Comparison of ENCODE assay signal across 12 cellular contexts in genomic region chr13:112741185-112741755, GRCh38. TPM values are rescaled to one million over a fixed set of nuclear protein-coding genes. Genes with fewer than 3 reads are reported as not detected.
DNase-seq lines count a peak whose midpoint lies in the region; ATAC-seq and TF ChIP-seq lines count a peak whose summit lies in the region.
"Had no signal": no experiment of that assay in that cellular context is flagged by ENCODE, and none has a peak within 500 bp of the region (broad histone marks: within the 10 kb centered on the region; RNA-seq: fewer than 3 reads in every experiment).

No MANE protein-coding gene starts in this region.

- H3K14ac ChIP-seq in neuronal stem cell (ENCODE audit: low read length): peak overlapping the region; percentile 42

- H3K36me3 Mint-ChIP-seq in activated naive CD8-positive, alpha-beta T cell treated with anti-CD3 and anti-CD28 coated beads, Interleukin-2, amount 50 U/mL, for 24 hours (ENCODE audit: low read depth): no peaks in the 10 kb centered on the region
- no peaks in the 10 kb centered on the region for H3K36me3 Mint-ChIP-seq in activated naive CD8-positive, alpha-beta T cell treated with anti-CD3 and anti-CD28 coated beads for 36 hours
- H3K36me3 Mint-ChIP-seq in naive thymus-derived CD8-positive, alpha-beta T cell: no peaks in the 10 kb centered on the region
- H3K36me3 Mint-ChIP-seq: natural killer cell had no signal

- H2BK15ac ChIP-seq in neuronal stem cell (ENCODE audit: low read length): peak overlapping the region; percentile 18

- H3K4me1 Mint-ChIP-seq in activated naive CD8-positive, alpha-beta T cell treated with anti-CD3 and anti-CD28 coated beads, Interleukin-2, amount 50 U/mL, for 24 hours: no peaks in the 10 kb centered on the region
- H3K4me1 Mint-ChIP-seq in activated naive CD8-positive, alpha-beta T cell treated with anti-CD3 and anti-CD28 coated beads for 36 hours: no peaks in the 10 kb centered on the region
- H3K4me1 Mint-ChIP-seq in naive thymus-derived CD8-positive, alpha-beta T cell: peaks cover 9 to 30% (median 17%) of the 10 kb centered on the region in 4 donors

- H2BK5ac ChIP-seq in neuronal stem cell (ENCODE audit: low read length): no peak overlapping the region

- no peak overlapping the region for H3K4ac ChIP-seq in neuronal stem cell (ENCODE audit: low read length)

- no peak overlapping the region for H2BK12ac ChIP-seq in neuronal stem cell (ENCODE audit: low read length)

- no peak overlapping the region for H3K23ac ChIP-seq in neuronal stem cell (ENCODE audit: low read depth, low read length, poor library complexity)

- no peaks in the 10 kb centered on the region for H3K27me3 ChIP-seq in neuronal stem cell (ENCODE audit: control insufficient read depth in 3 of 3, insufficient read depth in 3 of 3, low read depth in 1 of 3, low read length in 3 of 3)

- H3K4me1 ChIP-seq in neuronal stem cell (ENCODE audit: control insufficient read depth in 2 of 2, insufficient read depth in 1 of 2, low read depth in 1 of 2, low read length in 2 of 2): peaks cover 0 to 16% of the 10 kb centered on the region in 2 donors
- no peaks in the 10 kb centered on the region for H3K4me1 ChIP-seq in urinary bladder (ENCODE audit: insufficient read depth)

- peak; percentile 14 for ATAC-seq in activated naive CD8-positive, alpha-beta T cell treated with anti-CD3 and anti-CD28 coated beads, Interleukin-2, amount 50 U/mL, for 24 hours
- no peak for ATAC-seq in naive thymus-derived CD8-positive, alpha-beta T cell
- ATAC-seq: natural killer cell had no signal

- no peak overlapping the region for H2BK120ac ChIP-seq in neuronal stem cell (ENCODE audit: low read depth, low read length)

- H3K79me1 ChIP-seq in neuronal stem cell (ENCODE audit: low read depth, low read length): peaks cover 10% of the 10 kb centered on the region

- TF ChIP-seq CTCF in fibroblast of mammary gland (conservative IDR thresholded peaks at IDR 0.05; ENCODE audit: control insufficient read depth, insufficient read depth, low read depth, low read length): no peak

- H4K8ac ChIP-seq in neuronal stem cell (ENCODE audit: low read depth, low read length): no peak overlapping the region

- no peaks in the 10 kb centered on the region for H3K27me3 Mint-ChIP-seq in activated naive CD8-positive, alpha-beta T cell treated with anti-CD3 and anti-CD28 coated beads, Interleukin-2, amount 50 U/mL, for 24 hours
- H3K27me3 Mint-ChIP-seq in activated naive CD8-positive, alpha-beta T cell treated with anti-CD3 and anti-CD28 coated beads for 36 hours: no peaks in the 10 kb centered on the region
- H3K27me3 Mint-ChIP-seq in naive thymus-derived CD8-positive, alpha-beta T cell: no peaks in the 10 kb centered on the region

- H3K27ac ChIP-seq in neuronal stem cell (replicated peaks; ENCODE audit: low read length) (no peak overlapping the region), urinary bladder (ENCODE audit: low read depth) (peak overlapping the region; percentile 92)
- H3K27ac ChIP-seq: 22Rv1, WERI-Rb-1 had no signal

- POLR2A ChIA-PET in naive thymus-derived CD8-positive, alpha-beta T cell (lab: Charles Lee): no interaction called here

- peak overlapping the region; percentile 17 for H3K4me3 ChIP-seq in fibroblast of mammary gland (ENCODE audit: control insufficient read depth, low read depth, low read length)
- no peak overlapping the region for H3K4me3 ChIP-seq in neuronal stem cell (ENCODE audit: low read length in 2 of 2)
- no peak overlapping the region for H3K4me3 ChIP-seq in urinary bladder (ENCODE audit: low read depth, low read length)

- H3K36me3 ChIP-seq in neuronal stem cell (replicated peaks in 1 of 2; ENCODE audit: control insufficient read depth in 2 of 2, insufficient read depth in 2 of 2, low read length in 2 of 2): no peaks in the 10 kb centered on the region
- no peaks in the 10 kb centered on the region for H3K36me3 ChIP-seq in urinary bladder (ENCODE audit: insufficient read depth)
- H3K36me3 ChIP-seq: WERI-Rb-1 had no signal

- no peaks in the 10 kb centered on the region for H3K9me3 ChIP-seq in neuronal stem cell (replicated peaks in 1 of 2; ENCODE audit: control insufficient read depth in 2 of 2, insufficient read depth in 1 of 2, low read depth in 1 of 2, low read length in 2 of 2)

- H2AFZ ChIP-seq in neuronal stem cell (ENCODE audit: low read length): no peak overlapping the region

- no peak overlapping the region for H4K91ac ChIP-seq in neuronal stem cell (ENCODE audit: low read depth, low read length, poor library complexity)

- no peak overlapping the region for H3K9ac ChIP-seq in neuronal stem cell (ENCODE audit: low read depth, low read length, poor library complexity)

- H3K4me2 ChIP-seq in neuronal stem cell (ENCODE audit: insufficient read depth, low read length, poor library complexity, severe bottlenecking): no peak overlapping the region

- no CpG with 5 or more reads among the region's 15 CpGs for WGBS in neuronal stem cell (ENCODE audit: extremely low coverage in 2 of 2, insufficient read length in 2 of 2, insufficient replicate concordance in 1 of 2), 2 donors
- 76% methylated on average over 15 of the region's 15 CpGs for WGBS in urinary bladder

- H3K4me3 Mint-ChIP-seq in activated naive CD8-positive, alpha-beta T cell treated with anti-CD3 and anti-CD28 coated beads, Interleukin-2, amount 50 U/mL, for 24 hours: no peak overlapping the region
- H3K4me3 Mint-ChIP-seq in activated naive CD8-positive, alpha-beta T cell treated with anti-CD3 and anti-CD28 coated beads for 36 hours: no peak overlapping the region
- H3K4me3 Mint-ChIP-seq in naive thymus-derived CD8-positive, alpha-beta T cell: no peak overlapping the region
- H3K4me3 Mint-ChIP-seq: natural killer cell had no signal

- no peak overlapping the region for H3K27ac Mint-ChIP-seq in activated naive CD8-positive, alpha-beta T cell treated with anti-CD3 and anti-CD28 coated beads, Interleukin-2, amount 50 U/mL, for 24 hours
- H3K27ac Mint-ChIP-seq in activated naive CD8-positive, alpha-beta T cell treated with anti-CD3 and anti-CD28 coated beads for 36 hours: no peak overlapping the region
- peak overlapping the region in 1 of 10 donors; percentile 67 for H3K27ac Mint-ChIP-seq in naive thymus-derived CD8-positive, alpha-beta T cell
- H3K27ac Mint-ChIP-seq: natural killer cell had no signal

- peak overlapping the region; percentile 33 for H2AK5ac ChIP-seq in neuronal stem cell (ENCODE audit: low read depth, low read length)

- no peaks in the 10 kb centered on the region for H3K9me3 Mint-ChIP-seq in activated naive CD8-positive, alpha-beta T cell treated with anti-CD3 and anti-CD28 coated beads, Interleukin-2, amount 50 U/mL, for 24 hours
- no peaks in the 10 kb centered on the region for H3K9me3 Mint-ChIP-seq in activated naive CD8-positive, alpha-beta T cell treated with anti-CD3 and anti-CD28 coated beads for 36 hours
- no peaks in the 10 kb centered on the region for H3K9me3 Mint-ChIP-seq in naive thymus-derived CD8-positive, alpha-beta T cell
- H3K9me3 Mint-ChIP-seq: natural killer cell had no signal

- no peak for DNase-seq in activated naive CD8-positive, alpha-beta T cell treated with anti-CD3 and anti-CD28 coated beads, Interleukin-2, amount 50 U/mL, for 24 hours
- no peak for DNase-seq in activated naive CD8-positive, alpha-beta T cell treated with anti-CD3 and anti-CD28 coated beads for 36 hours
- no peak for DNase-seq in fibroblast of mammary gland (ENCODE audit: low read depth)
- no peak for DNase-seq in neuronal stem cell (ENCODE audit: low spot score)
- no peak for DNase-seq in activated CD8-positive, alpha-beta memory T cell treated with anti-CD3 and anti-CD28 coated beads for 24 hours
- no peak for DNase-seq in stimulated activated CD4-positive, alpha-beta T cell treated with anti-CD3 and anti-CD28 coated beads, Interleukin-4, amount 100 ng/mL, for 4 hours
- no peak for DNase-seq in naive thymus-derived CD8-positive, alpha-beta T cell
- DNase-seq: natural killer cell, NCI-H1048, WERI-Rb-1 had no signal

- peak overlapping the region; percentile 71 for H3K18ac ChIP-seq in neuronal stem cell (ENCODE audit: low read length)

RNA-seq across cellular contexts. Expression of gene ATP11A, which starts 51.4 kb away (rescaled TPM):
- total RNA-seq in activated naive CD8-positive, alpha-beta T cell treated with anti-CD3 and anti-CD28 coated beads for 36 hours: 10 to 100 TPM; 27.6 to 32.5 TPM
- polyA plus RNA-seq in neuronal stem cell (2013, experiment 1 of 2): 22.9 TPM
- 23.4 TPM for polyA plus RNA-seq in neuronal stem cell (2013, experiment 2 of 2)
- 26.2 TPM for total RNA-seq in urinary bladder
- polyA plus RNA-seq in urinary bladder: 11.4 TPM
- total RNA-seq in naive thymus-derived CD8-positive, alpha-beta T cell: 10 to 100 TPM; 21.5 to 23.9 TPM
- polyA plus RNA-seq in naive thymus-derived CD8-positive, alpha-beta T cell: 1 to 10 TPM in 2 of 3 donors, under 1 TPM in 1; 0.76 to 3.1 (median 2.0) TPM
